1 cellular context compared by ENCODE assay signal in the genomic region with DNA sequence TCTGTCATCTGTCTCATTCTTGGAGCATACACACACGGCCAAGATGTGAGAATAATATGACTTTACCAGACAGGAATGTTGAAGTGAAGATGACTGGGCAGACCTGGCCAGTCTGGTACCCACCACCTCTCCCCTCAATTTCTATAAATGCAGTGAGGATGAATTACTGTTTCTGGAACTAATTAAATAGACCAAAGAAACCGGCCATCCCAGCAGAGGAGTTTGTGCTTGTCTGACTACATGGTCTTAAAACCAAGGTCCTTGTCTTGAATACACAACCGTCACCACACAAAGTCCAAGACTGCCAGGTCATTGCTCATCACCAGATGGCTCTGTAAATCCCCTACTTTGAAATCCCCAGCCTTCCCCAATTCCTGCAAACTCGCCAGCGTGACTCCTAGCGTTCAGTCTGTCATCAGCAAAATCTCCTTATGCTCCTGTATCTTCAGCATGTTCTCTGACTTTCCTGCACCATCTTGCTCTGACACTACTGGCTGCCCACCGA.
A peak's percentile ranks its signal among the peaks of the same experiment; 100 is the strongest.
TF ChIP-seq lines count a peak whose summit lies in the region.

No MANE protein-coding gene starts in this region.

TF ChIP-seq in A549, 52 proteins besides CTCF, POLR2A, EP300 and RAD21 (continued from another document):
- TF ChIP-seq, protein P1, sequence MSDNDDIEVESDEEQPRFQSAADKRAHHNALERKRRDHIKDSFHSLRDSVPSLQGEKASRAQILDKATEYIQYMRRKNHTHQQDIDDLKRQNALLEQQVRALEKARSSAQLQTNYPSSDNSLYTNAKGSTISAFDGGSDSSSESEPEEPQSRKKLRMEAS (IDR thresholded peaks at IDR 0.05): peak; percentile 65
- TF ChIP-seq HOXB5 (CRISPR knock-in tag; IDR thresholded peaks at IDR 0.05): peak; percentile 63; the same call in 1 of the 2 replicates
